ENCODE assay signal across 8 cellular contexts in the genomic region with DNA sequence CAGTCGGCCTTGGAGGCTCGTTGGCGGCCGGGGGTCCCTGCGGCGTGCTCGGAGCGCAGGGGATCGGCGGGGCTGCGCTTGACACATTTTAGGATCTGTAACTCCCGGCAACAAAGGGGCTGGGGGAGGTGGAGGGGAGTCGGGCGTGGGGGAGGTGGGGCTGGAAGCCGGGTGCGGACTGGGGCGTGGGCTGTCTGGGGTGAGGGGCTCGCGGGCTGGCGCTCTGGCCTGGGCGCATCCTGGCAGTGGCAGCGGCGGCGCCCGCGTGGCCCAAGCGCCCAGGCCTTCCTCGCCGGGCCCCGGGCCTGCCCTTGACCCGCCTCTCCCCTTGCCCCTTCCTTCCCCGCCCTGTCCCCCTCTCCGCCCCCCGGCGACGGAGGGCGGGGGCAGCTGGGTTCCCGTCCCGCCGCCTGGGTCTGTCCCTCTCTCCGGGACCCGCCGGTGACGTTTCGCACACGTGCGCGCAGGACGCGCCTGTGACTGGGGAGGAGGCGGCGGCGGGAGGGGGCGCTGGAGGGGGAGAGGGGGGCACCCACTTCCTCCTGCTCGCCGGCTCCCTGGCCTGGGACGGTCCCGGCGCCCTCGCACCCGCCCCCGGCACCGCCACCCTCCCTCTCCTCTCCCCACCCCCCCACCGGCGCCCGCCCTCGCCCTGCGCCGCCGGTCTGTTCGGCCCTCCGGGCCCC. TPM values are rescaled to one million over a fixed set of nuclear protein-coding genes. Genes with fewer than 3 reads are reported as not detected.
DNase-seq lines count a peak whose midpoint lies in the region; ATAC-seq, FAIRE-seq and TF ChIP-seq lines count a peak whose summit lies in the region.

No MANE protein-coding gene starts in this region.

- peaks cover 17% of the 10 kb centered on the region for H3K36me3 Mint-ChIP-seq in CD8-positive, alpha-beta T cell
- peaks cover 27% of the 10 kb centered on the region for H3K36me3 Mint-ChIP-seq in activated CD8-positive, alpha-beta memory T cell treated with anti-CD3 and anti-CD28 coated beads, Interleukin-2, amount 10 ng/mL, durations not matched to agents 7 days and 5 days
- H3K36me3 Mint-ChIP-seq in mesothelial cell of epicardium = peaks cover 4% of the 10 kb centered on the region

- H4K20me1 ChIP-seq in H1 (replicated peaks in 1 of 2; ENCODE audit: control insufficient read depth in 1 of 2, insufficient read depth in 2 of 2, low read length in 2 of 2) = peaks cover 8 to 16% of the 10 kb centered on the region in 2 experiments

- FAIRE-seq in H1 (lab: Jason Lieb, UNC) = no peak

- no peak for TF ChIP-seq CTCF in CD8-positive, alpha-beta T cell (IDR thresholded peaks at IDR 0.05)
- TF ChIP-seq CTCF in H1 (IDR thresholded peaks at IDR 0.05; ENCODE audit: control extremely low read depth in 1 of 3, insufficient read depth in 1 of 3, low read depth in 1 of 3, low read length in 3 of 3) = no peak
- TF ChIP-seq CTCF in mesothelial cell of epicardium (IDR thresholded peaks at IDR 0.05; ENCODE audit: unreplicated experiment) = no peak

- TF ChIP-seq POLR2A in H1 (IDR thresholded peaks at IDR 0.05; ENCODE audit: control extremely low read depth in 1 of 2, low read depth in 2 of 2, low read length in 2 of 2) = peak in 1 of 2 experiments; percentile 29; a peak in 1 of 3 replicates

- H2BK12ac ChIP-seq in H1 (ENCODE audit: low read depth, low read length) = no peak overlapping the region

- H3K9ac ChIP-seq in H1 (replicated peaks in 1 of 4; ENCODE audit: extremely low read depth in 1 of 4, low read depth in 3 of 4, low read length in 3 of 4) = peak overlapping the region; percentile 93 to 100 (median 96)

- peaks cover 56% of the 10 kb centered on the region for H3K4me1 Mint-ChIP-seq in CD8-positive, alpha-beta T cell (ENCODE audit: low read depth)
- H3K4me1 Mint-ChIP-seq in activated CD8-positive, alpha-beta memory T cell treated with anti-CD3 and anti-CD28 coated beads, Interleukin-2, amount 10 ng/mL, durations not matched to agents 7 days and 5 days = peaks cover 54% of the 10 kb centered on the region
- peaks cover 17% of the 10 kb centered on the region for H3K4me1 Mint-ChIP-seq in mesothelial cell of epicardium

- intact Hi-C loops in CD8-positive, alpha-beta T cell (cut with DNase I, micrococcal nuclease) = loop anchor here (5.0 kb wide), 3 partner anchors 34 to 1189 kb away; partner anchors contain the start of gene SOX4 (in 1 of the 2)

- H2BK120ac ChIP-seq in H1 (replicated peaks; ENCODE audit: low read depth, low read length) = no peak overlapping the region

- H4K8ac ChIP-seq in H1 (ENCODE audit: extremely low read depth, insufficient read depth, low read length) = peak overlapping the region; percentile 98; the same call in 1 of the 2 replicates

- no CpG with 5 or more reads among the region's 72 CpGs for WGBS in H1 (ENCODE audit: extremely low coverage in 1 of 2, insufficient coverage in 1 of 2, insufficient read length in 1 of 2, insufficient replicate concordance in 2 of 2, low coverage in 1 of 2, low lambda C conversion rate in 2 of 2, missing lambda C conversion rate in 1 of 2), 2 experiments

- H2BK5ac ChIP-seq in H1 (ENCODE audit: low read depth, low read length) = peak overlapping the region; percentile 82

- peak overlapping the region; percentile 96 for H3K4me3 Mint-ChIP-seq in CD8-positive, alpha-beta T cell
- H3K4me3 Mint-ChIP-seq in activated CD8-positive, alpha-beta memory T cell treated with anti-CD3 and anti-CD28 coated beads, Interleukin-2, amount 10 ng/mL, durations not matched to agents 7 days and 5 days = peak overlapping the region; percentile 92
- peak overlapping the region; percentile 98 for H3K4me3 Mint-ChIP-seq in mesothelial cell of epicardium

- H3K4me3 ChIP-seq in CD8-positive, alpha-beta T cell (ENCODE audit: low read depth, low read length) = peak overlapping the region; percentile 48
- peak overlapping the region; percentile 62 to 88 (median 86) for H3K4me3 ChIP-seq in H1 (ENCODE audit: extremely low read depth in 1 of 4, insufficient read depth in 2 of 4, low read depth in 3 of 4, low read length in 4 of 4)

- no peak overlapping the region for H2BK15ac ChIP-seq in H1 (ENCODE audit: low read length)

- peaks cover 18 to 48% of the 10 kb centered on the region in 2 experiments for H3K79me2 ChIP-seq in H1 (ENCODE audit: control insufficient read depth in 1 of 2, insufficient read depth in 2 of 2, low read length in 2 of 2)

- no peaks in the 10 kb centered on the region for H3K36me3 ChIP-seq in CD8-positive, alpha-beta T cell (ENCODE audit: insufficient read depth, low read length)
- peaks cover 4 to 17% (median 9%) of the 10 kb centered on the region in 4 experiments; a peak in 5 of 8 replicates for H3K36me3 ChIP-seq in H1 (ENCODE audit: control insufficient read depth in 2 of 4, insufficient read depth in 4 of 4, low read length in 3 of 4)

- H3K9me3 Mint-ChIP-seq in CD8-positive, alpha-beta T cell = no peaks in the 10 kb centered on the region
- H3K9me3 Mint-ChIP-seq in activated CD8-positive, alpha-beta memory T cell treated with anti-CD3 and anti-CD28 coated beads, Interleukin-2, amount 10 ng/mL, durations not matched to agents 7 days and 5 days (ENCODE audit: low read depth) = no peaks in the 10 kb centered on the region
- H3K9me3 Mint-ChIP-seq in mesothelial cell of epicardium = no peaks in the 10 kb centered on the region

- CTCF ChIA-PET in CD8-positive, alpha-beta T cell (lab: Charles Lee) = interaction anchor here (1.1 to 5.2 kb wide), 5 partner anchors 27 to 123 kb away, joined by 3 to 64 read pairs (median 18); no protein-coding TSS in a partner anchor
- CTCF ChIA-PET in activated CD8-positive, alpha-beta memory T cell treated with anti-CD3 and anti-CD28 coated beads, Interleukin-2, amount 10 ng/mL, durations not matched to agents 7 days and 5 days (lab: Charles Lee) = interaction anchor here (0.6 to 2.7 kb wide), 3 partner anchors 37 to 224 kb away, joined by 3 to 43 read pairs (median 4); no protein-coding TSS in a partner anchor
- CTCF ChIA-PET in H1 (lab: Charles Lee; ENCODE audit: partially characterized antibody) = interaction anchor here (0.6 to 2.8 kb wide), 5 partner anchors 11 to 124 kb away, joined by 3 to 13 read pairs (median 4); no protein-coding TSS in a partner anchor

- H3K79me1 ChIP-seq in H1 (ENCODE audit: low read depth, low read length) = peaks cover 5% of the 10 kb centered on the region; the same call in 1 of the 2 replicates

- H3K4me2 ChIP-seq in H1 (ENCODE audit: insufficient read depth in 1 of 2, low read depth in 2 of 2, low read length in 2 of 2) = peak overlapping the region; percentile 59 to 92

- no peak overlapping the region for H2AK5ac ChIP-seq in H1 (ENCODE audit: low read depth, low read length)

- H3K4ac ChIP-seq in H1 (replicated peaks; ENCODE audit: insufficient read length, low read depth, low read length) = no peak overlapping the region

- H3K27ac ChIP-seq in CD8-positive, alpha-beta T cell (ENCODE audit: low read depth, low read length) = peak overlapping the region; percentile 63
- peak overlapping the region; percentile 93 for H3K27ac ChIP-seq in H1 (ENCODE audit: low read depth, low read length)

- H3K4me1 ChIP-seq in CD8-positive, alpha-beta T cell (ENCODE audit: insufficient read depth, low read length) = peaks cover 21% of the 10 kb centered on the region
- H3K4me1 ChIP-seq in H1 (replicated peaks in 1 of 4; ENCODE audit: control insufficient read depth in 3 of 4, insufficient read depth in 4 of 4, low read length in 3 of 4) = peaks cover 0 to 5% (median 2%) of the 10 kb centered on the region in 4 experiments; a peak in 3 of 7 replicates

- no peak for TF ChIP-seq RAD21 in H1 (IDR thresholded peaks at IDR 0.05 in 1 of 2, conservative IDR thresholded peaks at IDR 0.05 in 1 of 2; ENCODE audit: low read depth in 2 of 2, low read length in 2 of 2)

- peak overlapping the region; percentile 97 for H3K27ac Mint-ChIP-seq in CD8-positive, alpha-beta T cell
- peak overlapping the region; percentile 93 for H3K27ac Mint-ChIP-seq in activated CD8-positive, alpha-beta memory T cell treated with anti-CD3 and anti-CD28 coated beads, Interleukin-2, amount 10 ng/mL, durations not matched to agents 7 days and 5 days
- H3K27ac Mint-ChIP-seq in mesothelial cell of epicardium = peak overlapping the region; percentile 71

- H3K9me3 ChIP-seq in CD8-positive, alpha-beta T cell (ENCODE audit: low read length) = no peaks in the 10 kb centered on the region
- no peaks in the 10 kb centered on the region for H3K9me3 ChIP-seq in H1 (ENCODE audit: insufficient read depth in 2 of 2, low read depth in 1 of 2, low read length in 1 of 2)

- H4K5ac ChIP-seq in H1 (ENCODE audit: insufficient read length, low read depth, low read length) = peak overlapping the region; percentile 72

- H2BK20ac ChIP-seq in H1 (ENCODE audit: low read length) = no peak overlapping the region

- no peaks in the 10 kb centered on the region for H3K27me3 Mint-ChIP-seq in CD8-positive, alpha-beta T cell (ENCODE audit: low read depth)
- H3K27me3 Mint-ChIP-seq in activated CD8-positive, alpha-beta memory T cell treated with anti-CD3 and anti-CD28 coated beads, Interleukin-2, amount 10 ng/mL, durations not matched to agents 7 days and 5 days = no peaks in the 10 kb centered on the region
- peaks cover 2% of the 10 kb centered on the region for H3K27me3 Mint-ChIP-seq in mesothelial cell of epicardium (ENCODE audit: low read depth)

- TF ChIP-seq EP300 in H1 (IDR thresholded peaks at IDR 0.05; ENCODE audit: borderline replicate concordance in 1 of 2, low read depth in 2 of 2, low read length in 2 of 2) = 0 out of 3 replicates have a peak, but pooled peaks of 1 of the 2 experiments have one; percentile 8

- H3K23me2 ChIP-seq in H1 (ENCODE audit: low read depth, low read length) = peaks cover 8% of the 10 kb centered on the region

- no peaks in the 10 kb centered on the region for H3K27me3 ChIP-seq in CD8-positive, alpha-beta T cell (ENCODE audit: insufficient read depth, low read length)
- H3K27me3 ChIP-seq in H1 (replicated peaks in 1 of 4; ENCODE audit: control insufficient read depth in 3 of 4, extremely low read depth in 1 of 4, insufficient read depth in 3 of 4, low read length in 3 of 4) = no peaks in the 10 kb centered on the region; a peak in 1 of 7 replicates

- no peak overlapping the region for H3K56ac ChIP-seq in H1 (replicated peaks; ENCODE audit: insufficient read length, low read depth, low read length)

- peak; percentile 41 for ATAC-seq in CD8-positive, alpha-beta T cell
- ATAC-seq in GM19438 (IDR thresholded peaks at IDR 0.05; ENCODE audit: low read depth, unreplicated experiment) (peak; percentile 47), HG03565 (IDR thresholded peaks at IDR 0.05; ENCODE audit: unreplicated experiment) (peak; percentile 42)
- ATAC-seq in activated CD8-positive, alpha-beta memory T cell treated with anti-CD3 and anti-CD28 coated beads, Interleukin-2, amount 10 ng/mL, durations not matched to agents 7 days and 5 days = peak; percentile 58

- peak; percentile 64 to 91 (median 83) for DNase-seq in CD8-positive, alpha-beta T cell
- peak; percentile 92 for DNase-seq in NOMO-1 treated with dmso at 0.1 percent for 144 hours (lab: John Stamatoyannopoulos, UW; ENCODE audit: unreplicated experiment)
- peak; percentile 96 for DNase-seq in activated CD8-positive, alpha-beta memory T cell treated with anti-CD3 and anti-CD28 coated beads, Interleukin-2, amount 10 ng/mL, durations not matched to agents 7 days and 5 days
- DNase-seq in H1 (ENCODE audit: low read depth in 1 of 2, low spot score in 2 of 2) = peak; percentile 64 to 89
- peak; percentile 64 to 78 for DNase-seq in mesothelial cell of epicardium (ENCODE audit: low spot score in 2 of 2, unreplicated experiment in 2 of 2)
- DNase-seq in stimulated activated CD8-positive, alpha-beta memory T cell treated with anti-CD3 and anti-CD28 coated beads, Interleukin-15, amount 100 ng/mL, for 4 hours (ENCODE audit: low read depth in 2 of 2) = peak; percentile 87 to 88

- peak overlapping the region; percentile 85; the same call in 1 of the 2 replicates for H3K18ac ChIP-seq in H1 (ENCODE audit: extremely low read depth, low read length)

- H2AFZ ChIP-seq in H1 (ENCODE audit: low read length) = no peak overlapping the region

- no peak overlapping the region for H4K91ac ChIP-seq in H1 (replicated peaks; ENCODE audit: insufficient read length, low read length)

- H3K23ac ChIP-seq in H1 (ENCODE audit: insufficient read length) = no peak overlapping the region

- POLR2A ChIA-PET in CD8-positive, alpha-beta T cell (lab: Charles Lee) = interaction anchor here (0.6 to 3.8 kb wide), 4 partner anchors 29 to 104 kb away, joined by 3 to 106 read pairs (median 34); no protein-coding TSS in a partner anchor
- POLR2A ChIA-PET in H1 (lab: Charles Lee; ENCODE audit: partially characterized antibody) = interaction anchor here (0.6 to 3.7 kb wide), 29 partner anchors 10 to 474 kb away, joined by 3 to 39 read pairs (median 4); partner anchors contain the start of genes CDKAL1 and MBOAT1

- no peak overlapping the region for H3K14ac ChIP-seq in H1 (ENCODE audit: insufficient read length)

RNA-seq across cellular contexts. Expression of gene E2F3, which starts 1.5 kb away (rescaled TPM):
- total RNA-seq in CD8-positive, alpha-beta T cell = 1 to 10 TPM; 5.0 to 6.2 TPM
- 10 to 100 TPM; 29.0 to 31.1 TPM for total RNA-seq in activated CD8-positive, alpha-beta memory T cell treated with anti-CD3 and anti-CD28 coated beads, Interleukin-2, amount 10 ng/mL, durations not matched to agents 7 days and 5 days
- total RNA-seq in H1 (2021; fragmentation: NEBNext Ultra II Directional; extraction: Animal tissue kit (Norgen Biotek cat#: 25700)) = 41.4 and 42.2 TPM in 2 replicates
- 10.5 and 14.9 TPM in 2 replicates for polyA plus RNA-seq in H1 (2011; rRNA removed)
- 15.7 TPM for polyA plus RNA-seq in H1 (2011; cell fraction: cytosol; rRNA removed)
- polyA plus RNA-seq in H1 (2011; cell fraction: nucleus; rRNA removed) = 14.0 TPM
- polyA plus RNA-seq in H1 (2012, experiment 1 of 2) = 20.8 to 29.1 TPM (median 25.0 TPM) in 4 replicates
- 6.1 TPM for polyA plus RNA-seq in H1 (2012, experiment 2 of 2)
- polyA plus RNA-seq in H1 (2013, experiment 1 of 2) = 28.1 TPM
- polyA plus RNA-seq in H1 (2013, experiment 2 of 2) = 27.1 TPM
- 23.3 and 25.9 TPM in 2 replicates for polyA minus RNA-seq in H1 (2011; rRNA and poly(A)+ RNA removed)
- 15.0 TPM for polyA minus RNA-seq in H1 (2011; cell fraction: cytosol; rRNA and poly(A)+ RNA removed)
- 20.0 TPM for polyA minus RNA-seq in H1 (2011; cell fraction: nucleus; rRNA and poly(A)+ RNA removed)
- total RNA-seq in mesothelial cell of epicardium = 24.2 to 24.7 TPM (median 24.4 TPM) in 3 replicates

Comparison
In these comparisons a context has a peak if more than half of its experiments do, and no peak if none do; other contexts are left out.
1. Peak in every context shown above with its lines: DNase-seq, ATAC-seq, H3K4me3 ChIP-seq and H3K27ac ChIP-seq.